Comparison of ENCODE assay signal across 8 cellular contexts in the genomic region with DNA sequence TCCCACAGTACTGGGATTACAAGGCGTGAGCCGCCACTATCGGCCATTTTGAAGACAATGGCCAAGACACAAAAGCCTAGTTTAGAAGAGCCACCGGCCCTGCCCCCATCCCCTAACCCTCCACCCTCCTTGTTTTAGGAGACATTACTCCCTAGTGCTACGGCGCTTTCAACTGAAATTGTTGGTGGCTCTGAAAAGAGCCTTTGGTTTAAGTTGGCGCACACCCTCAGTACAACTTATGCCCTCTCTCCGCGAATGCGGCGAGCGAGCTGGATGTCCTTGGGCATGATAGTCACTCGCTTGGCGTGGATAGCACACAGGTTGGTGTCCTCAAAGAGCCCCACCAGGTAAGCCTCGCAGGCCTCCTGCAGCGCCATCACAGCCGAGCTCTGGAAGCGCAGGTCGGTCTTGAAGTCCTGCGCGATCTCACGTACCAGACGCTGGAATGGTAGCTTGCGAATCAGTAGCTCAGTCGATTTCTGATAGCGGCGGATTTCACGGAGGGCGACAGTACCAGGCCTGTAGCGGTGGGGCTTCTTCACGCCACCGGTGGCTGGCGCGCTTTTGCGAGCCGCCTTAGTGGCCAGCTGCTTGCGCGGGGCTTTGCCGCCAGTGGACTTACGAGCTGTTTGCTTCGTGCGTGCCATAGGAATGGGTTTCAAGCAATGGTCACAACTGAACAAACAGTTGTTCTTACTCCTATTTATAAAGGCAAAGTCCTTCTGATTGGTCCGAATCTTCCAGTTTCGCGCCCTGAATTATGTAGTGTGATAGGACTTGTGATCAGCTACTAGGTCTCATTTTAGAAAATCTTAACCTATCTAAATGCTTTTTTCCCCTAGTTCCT.
DNase-seq lines count a peak whose midpoint lies in the region; FAIRE-seq and TF ChIP-seq lines count a peak whose summit lies in the region.

No MANE protein-coding gene starts in this region.

- no peaks in the 10 kb centered on the region for H3K9me3 Mint-ChIP-seq in T-helper 1 cell treated with Interleukin-12 subunit alpha and Interleukin-12 subunit beta and Interleukin-4 antibody, amounts not matched to agents 30 μg/mL and 1 μg/mL, for 36 hours
- no peaks in the 10 kb centered on the region for H3K9me3 Mint-ChIP-seq in astrocyte (ENCODE audit: unreplicated experiment)

- H4K20me1 ChIP-seq in astrocyte (ENCODE audit: insufficient read depth, low read length): no peaks in the 10 kb centered on the region

- no peaks in the 10 kb centered on the region for H3K27me3 ChIP-seq in astrocyte (ENCODE audit: insufficient read depth, low read length)

- H3K4me1 ChIP-seq in ES-I3 (ENCODE audit: insufficient read depth, low read length) (no peaks in the 10 kb centered on the region), astrocyte (ENCODE audit: insufficient read depth, low read length) (peaks cover 3% of the 10 kb centered on the region)

- peak overlapping the region; percentile 94 for H3K4me2 ChIP-seq in astrocyte (ENCODE audit: low read length)

- H3K36me3 ChIP-seq in ES-I3 (ENCODE audit: insufficient read depth, low read length) (no peaks in the 10 kb centered on the region), astrocyte (ENCODE audit: insufficient read depth, low read length) (no peaks in the 10 kb centered on the region)

- DNase-seq in H54 (ENCODE audit: insufficient read length, low spot score) (no peak), NCI-H1092 treated with DMSO at 0.1 percent for 48 hours (lab: John Stamatoyannopoulos, UW) (peak; percentile 89), astrocyte (ENCODE audit: low read depth) (peak; percentile 74), epidermal melanocyte (ENCODE audit: insufficient read length, low spot score) (no peak)

- peak; percentile 33 for TF ChIP-seq CTCF in astrocyte (IDR thresholded peaks at IDR 0.05; ENCODE audit: insufficient read depth, low read depth, low read length)

- H3K79me2 ChIP-seq in astrocyte (ENCODE audit: insufficient read depth, low read length): peaks cover 4% of the 10 kb centered on the region

- peak; percentile 76 for TF ChIP-seq POLR2A in H54 (IDR thresholded peaks at IDR 0.05; ENCODE audit: low read depth, low read length)

- FAIRE-seq in H54 (lab: Jason Lieb, UNC): no peak
- FAIRE-seq in astrocyte (lab: Jason Lieb, UNC): no peak

- H3K36me3 Mint-ChIP-seq in T-helper 1 cell treated with Interleukin-12 subunit alpha and Interleukin-12 subunit beta and Interleukin-4 antibody, amounts not matched to agents 30 μg/mL and 1 μg/mL, for 36 hours (ENCODE audit: low read depth): peaks cover 9% of the 10 kb centered on the region
- no peaks in the 10 kb centered on the region for H3K36me3 Mint-ChIP-seq in astrocyte (ENCODE audit: low read depth, unreplicated experiment)

- H3K4me1 Mint-ChIP-seq in T-helper 1 cell treated with Interleukin-12 subunit alpha and Interleukin-12 subunit beta and Interleukin-4 antibody, amounts not matched to agents 30 μg/mL and 1 μg/mL, for 36 hours (ENCODE audit: low read depth): peaks cover 30% of the 10 kb centered on the region
- peaks cover 7% of the 10 kb centered on the region for H3K4me1 Mint-ChIP-seq in astrocyte (ENCODE audit: low read depth, unreplicated experiment)

- H3K27ac ChIP-seq in astrocyte (ENCODE audit: low read depth, low read length) (peak overlapping the region; percentile 84), skin epidermis (peak overlapping the region in 20 of 21 experiments; percentile 51 to 95 (median 84))

- peak overlapping the region; percentile 85 for H3K4me3 ChIP-seq in astrocyte (ENCODE audit: insufficient read depth, low read depth, low read length)
- peak overlapping the region; percentile 75 for H3K4me3 ChIP-seq in iPS-11a (ENCODE audit: low read depth, low read length)
- peak overlapping the region; percentile 40 to 58 (median 50) for H3K4me3 ChIP-seq in skin epidermis

- peak overlapping the region; percentile 93 for H3K27ac Mint-ChIP-seq in T-helper 1 cell treated with Interleukin-12 subunit alpha and Interleukin-12 subunit beta and Interleukin-4 antibody, amounts not matched to agents 30 μg/mL and 1 μg/mL, for 36 hours
- peak overlapping the region; percentile 92 for H3K27ac Mint-ChIP-seq in astrocyte (ENCODE audit: unreplicated experiment)

- H3K9ac ChIP-seq in ES-I3 (ENCODE audit: low read depth, low read length) (peak overlapping the region; percentile 93), astrocyte (ENCODE audit: low read length) (peak overlapping the region; percentile 88)

- H2AFZ ChIP-seq in astrocyte (ENCODE audit: low read depth, low read length): peak overlapping the region; percentile 85

- no peaks in the 10 kb centered on the region for H3K27me3 Mint-ChIP-seq in T-helper 1 cell treated with Interleukin-12 subunit alpha and Interleukin-12 subunit beta and Interleukin-4 antibody, amounts not matched to agents 30 μg/mL and 1 μg/mL, for 36 hours (ENCODE audit: low read depth)
- H3K27me3 Mint-ChIP-seq in astrocyte (ENCODE audit: low read depth, unreplicated experiment): no peaks in the 10 kb centered on the region

- peak overlapping the region; percentile 95 for H3K4me3 Mint-ChIP-seq in T-helper 1 cell treated with Interleukin-12 subunit alpha and Interleukin-12 subunit beta and Interleukin-4 antibody, amounts not matched to agents 30 μg/mL and 1 μg/mL, for 36 hours
- H3K4me3 Mint-ChIP-seq in astrocyte (ENCODE audit: unreplicated experiment): peak overlapping the region; percentile 93

- H3K9me3 ChIP-seq in ES-I3 (ENCODE audit: control insufficient read depth, insufficient read depth, low read length) (no peaks in the 10 kb centered on the region), astrocyte (ENCODE audit: insufficient read depth, low read depth, low read length) (no peaks in the 10 kb centered on the region)

Comparison
In these comparisons a context has a peak if more than half of its experiments do, and no peak if none do; other contexts are left out.
1. DNase-seq: peak in NCI-H1092 treated with DMSO at 0.1 percent for 48 hours (single experiment) and astrocyte (single experiment); none in H54 (single experiment) and epidermal melanocyte (single experiment).
2. Peak in every context shown above with its lines, with median percentiles within 50 percentile points of each other: H3K4me3 ChIP-seq.